ENCODE assay signal across 3 cellular contexts in genomic region chr2:68248361-68248760, GRCh38.
TF ChIP-seq lines count a peak whose summit lies in the region.

No MANE protein-coding gene starts in this region.

TF ChIP-seq in GM12878, 131 proteins besides CTCF, POLR2A, EP300 and RAD21 (continues in another document):
- TF ChIP-seq, protein P1, sequence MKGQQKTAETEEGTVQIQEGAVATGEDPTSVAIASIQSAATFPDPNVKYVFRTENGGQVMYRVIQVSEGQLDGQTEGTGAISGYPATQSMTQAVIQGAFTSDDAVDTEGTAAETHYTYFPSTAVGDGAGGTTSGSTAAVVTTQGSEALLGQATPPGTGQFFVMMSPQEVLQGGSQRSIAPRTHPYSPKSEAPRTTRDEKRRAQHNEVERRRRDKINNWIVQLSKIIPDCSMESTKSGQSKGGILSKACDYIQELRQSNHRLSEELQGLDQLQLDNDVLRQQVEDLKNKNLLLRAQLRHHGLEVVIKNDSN (IDR thresholded peaks at IDR 0.05; ENCODE audit: borderline replicate concordance, extremely low read length, insufficient read depth, low read depth, low read length): no peak
- TF ChIP-seq SIX5 (IDR thresholded peaks at IDR 0.05; ENCODE audit: low read depth, low read length, severe bottlenecking) (no peak), YY1 (IDR thresholded peaks at IDR 0.05; ENCODE audit: low read depth, low read length) (no peak), ATF7 (IDR thresholded peaks at IDR 0.05; ENCODE audit: low read depth) (no peak)
- TF ChIP-seq, protein P2, sequence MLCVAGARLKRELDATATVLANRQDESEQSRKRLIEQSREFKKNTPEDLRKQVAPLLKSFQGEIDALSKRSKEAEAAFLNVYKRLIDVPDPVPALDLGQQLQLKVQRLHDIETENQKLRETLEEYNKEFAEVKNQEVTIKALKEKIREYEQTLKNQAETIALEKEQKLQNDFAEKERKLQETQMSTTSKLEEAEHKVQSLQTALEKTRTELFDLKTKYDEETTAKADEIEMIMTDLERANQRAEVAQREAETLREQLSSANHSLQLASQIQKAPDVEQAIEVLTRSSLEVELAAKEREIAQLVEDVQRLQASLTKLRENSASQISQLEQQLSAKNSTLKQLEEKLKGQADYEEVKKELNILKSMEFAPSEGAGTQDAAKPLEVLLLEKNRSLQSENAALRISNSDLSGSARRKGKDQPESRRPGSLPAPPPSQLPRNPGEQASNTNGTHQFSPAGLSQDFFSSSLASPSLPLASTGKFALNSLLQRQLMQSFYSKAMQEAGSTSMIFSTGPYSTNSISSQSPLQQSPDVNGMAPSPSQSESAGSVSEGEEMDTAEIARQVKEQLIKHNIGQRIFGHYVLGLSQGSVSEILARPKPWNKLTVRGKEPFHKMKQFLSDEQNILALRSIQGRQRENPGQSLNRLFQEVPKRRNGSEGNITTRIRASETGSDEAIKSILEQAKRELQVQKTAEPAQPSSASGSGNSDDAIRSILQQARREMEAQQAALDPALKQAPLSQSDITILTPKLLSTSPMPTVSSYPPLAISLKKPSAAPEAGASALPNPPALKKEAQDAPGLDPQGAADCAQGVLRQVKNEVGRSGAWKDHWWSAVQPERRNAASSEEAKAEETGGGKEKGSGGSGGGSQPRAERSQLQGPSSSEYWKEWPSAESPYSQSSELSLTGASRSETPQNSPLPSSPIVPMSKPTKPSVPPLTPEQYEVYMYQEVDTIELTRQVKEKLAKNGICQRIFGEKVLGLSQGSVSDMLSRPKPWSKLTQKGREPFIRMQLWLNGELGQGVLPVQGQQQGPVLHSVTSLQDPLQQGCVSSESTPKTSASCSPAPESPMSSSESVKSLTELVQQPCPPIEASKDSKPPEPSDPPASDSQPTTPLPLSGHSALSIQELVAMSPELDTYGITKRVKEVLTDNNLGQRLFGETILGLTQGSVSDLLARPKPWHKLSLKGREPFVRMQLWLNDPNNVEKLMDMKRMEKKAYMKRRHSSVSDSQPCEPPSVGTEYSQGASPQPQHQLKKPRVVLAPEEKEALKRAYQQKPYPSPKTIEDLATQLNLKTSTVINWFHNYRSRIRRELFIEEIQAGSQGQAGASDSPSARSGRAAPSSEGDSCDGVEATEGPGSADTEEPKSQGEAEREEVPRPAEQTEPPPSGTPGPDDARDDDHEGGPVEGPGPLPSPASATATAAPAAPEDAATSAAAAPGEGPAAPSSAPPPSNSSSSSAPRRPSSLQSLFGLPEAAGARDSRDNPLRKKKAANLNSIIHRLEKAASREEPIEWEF (IDR thresholded peaks at IDR 0.05; ENCODE audit: insufficient replicate concordance, low read depth, low read length): no peak

TF ChIP-seq in neural cell, 6 proteins besides CTCF, POLR2A, EP300 and RAD21:
- TF ChIP-seq POLR2AphosphoS5 (IDR thresholded peaks at IDR 0.05) (no peak), SMC3 (conservative IDR thresholded peaks at IDR 0.05; ENCODE audit: poor library complexity) (no peak), REST (IDR thresholded peaks at IDR 0.05; ENCODE audit: borderline replicate concordance) (no peak), MXI1 (conservative IDR thresholded peaks at IDR 0.05; ENCODE audit: poor library complexity, severe bottlenecking) (no peak), TAF1 (IDR thresholded peaks at IDR 0.05; ENCODE audit: low read depth) (no peak), EZH2 (IDR thresholded peaks at IDR 0.05; ENCODE audit: borderline replicate concordance, insufficient read depth, low read length, poor library complexity, severe bottlenecking) (no peak)

TF ChIP-seq in WTC11, 78 proteins besides CTCF, POLR2A, EP300 and RAD21:
- TF ChIP-seq ZNF416 (CRISPR knock-in tag; IDR thresholded peaks at IDR 0.05) (no peak), MLX (CRISPR knock-in tag; IDR thresholded peaks at IDR 0.05) (no peak), MAX (CRISPR knock-in tag; IDR thresholded peaks at IDR 0.05) (no peak), CBFB (CRISPR knock-in tag; IDR thresholded peaks at IDR 0.05; ENCODE audit: low read depth) (no peak), ZNF121 (CRISPR knock-in tag; IDR thresholded peaks at IDR 0.05) (no peak), HMGA2 (CRISPR knock-in tag; IDR thresholded peaks at IDR 0.05) (no peak), GTF2I (CRISPR knock-in tag; conservative IDR thresholded peaks at IDR 0.05) (no peak), FOXP1 (CRISPR knock-in tag; IDR thresholded peaks at IDR 0.05; ENCODE audit: borderline replicate concordance) (no peak), JUN (CRISPR knock-in tag; IDR thresholded peaks at IDR 0.05) (no peak), ZNF671 (CRISPR knock-in tag; IDR thresholded peaks at IDR 0.05) (no peak), PRRX2 (CRISPR knock-in tag; IDR thresholded peaks at IDR 0.05) (no peak), ZBTB43 (CRISPR knock-in tag; IDR thresholded peaks at IDR 0.05) (no peak), IRF2 (CRISPR knock-in tag; IDR thresholded peaks at IDR 0.05; ENCODE audit: borderline replicate concordance, low read depth) (no peak), ZBTB21 (CRISPR knock-in tag; IDR thresholded peaks at IDR 0.05; ENCODE audit: borderline replicate concordance) (no peak)
- TF ChIP-seq, protein P3, sequence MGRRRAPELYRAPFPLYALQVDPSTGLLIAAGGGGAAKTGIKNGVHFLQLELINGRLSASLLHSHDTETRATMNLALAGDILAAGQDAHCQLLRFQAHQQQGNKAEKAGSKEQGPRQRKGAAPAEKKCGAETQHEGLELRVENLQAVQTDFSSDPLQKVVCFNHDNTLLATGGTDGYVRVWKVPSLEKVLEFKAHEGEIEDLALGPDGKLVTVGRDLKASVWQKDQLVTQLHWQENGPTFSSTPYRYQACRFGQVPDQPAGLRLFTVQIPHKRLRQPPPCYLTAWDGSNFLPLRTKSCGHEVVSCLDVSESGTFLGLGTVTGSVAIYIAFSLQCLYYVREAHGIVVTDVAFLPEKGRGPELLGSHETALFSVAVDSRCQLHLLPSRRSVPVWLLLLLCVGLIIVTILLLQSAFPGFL (CRISPR knock-in tag; IDR thresholded peaks at IDR 0.05; ENCODE audit: borderline replicate concordance): no peak
